ENCODE assay signal across 1 cellular context in the genomic region with DNA sequence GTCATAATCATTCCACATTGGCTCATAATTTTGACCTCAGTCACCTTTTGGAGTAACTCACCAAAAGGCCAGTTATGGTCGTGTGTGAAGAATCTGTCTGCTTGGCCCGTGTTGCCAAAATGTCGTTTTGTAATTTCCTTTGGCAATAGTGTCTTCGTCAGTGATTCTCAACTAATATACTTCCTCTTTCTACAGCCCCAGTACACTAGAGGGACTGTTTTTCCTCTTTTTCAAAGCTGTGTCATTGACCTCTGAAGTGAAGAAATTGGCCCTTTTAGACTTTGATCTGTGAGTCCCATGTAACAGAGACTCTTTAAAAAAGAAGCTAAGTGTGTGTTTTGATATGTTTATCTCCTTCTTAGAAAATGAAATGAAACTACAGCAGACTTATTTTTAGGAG.
TF ChIP-seq lines count a peak whose summit lies in the region.

No MANE protein-coding gene starts in this region.

TF ChIP-seq in K562, 482 proteins besides CTCF, POLR2A, EP300 and RAD21 (continued from another document and continues in another):
- TF ChIP-seq, protein P1, sequence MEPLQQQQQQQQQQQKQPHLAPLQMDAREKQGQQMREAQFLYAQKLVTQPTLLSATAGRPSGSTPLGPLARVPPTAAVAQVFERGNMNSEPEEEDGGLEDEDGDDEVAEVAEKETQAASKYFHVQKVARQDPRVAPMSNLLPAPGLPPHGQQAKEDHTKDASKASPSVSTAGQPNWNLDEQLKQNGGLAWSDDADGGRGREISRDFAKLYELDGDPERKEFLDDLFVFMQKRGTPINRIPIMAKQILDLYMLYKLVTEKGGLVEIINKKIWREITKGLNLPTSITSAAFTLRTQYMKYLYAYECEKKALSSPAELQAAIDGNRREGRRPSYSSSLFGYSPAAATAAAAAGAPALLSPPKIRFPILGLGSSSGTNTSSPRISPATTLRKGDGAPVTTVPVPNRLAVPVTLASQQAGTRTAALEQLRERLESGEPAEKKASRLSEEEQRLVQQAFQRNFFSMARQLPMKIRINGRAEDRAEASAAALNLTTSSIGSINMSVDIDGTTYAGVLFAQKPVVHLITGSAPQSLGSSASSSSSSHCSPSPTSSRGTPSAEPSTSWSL (CRISPR knock-in tag; IDR thresholded peaks at IDR 0.05; ENCODE audit: borderline replicate concordance): no peak
- TF ChIP-seq ZNF174 (CRISPR knock-in tag; IDR thresholded peaks at IDR 0.05) (no peak), NFYB (IDR thresholded peaks at IDR 0.05; ENCODE audit: extremely low read depth, insufficient read length) (no peak), WHSC1 (IDR thresholded peaks at IDR 0.05; ENCODE audit: low read length) (no peak), KLF1 (tag; IDR thresholded peaks at IDR 0.05) (no peak), BACH1 (tag; IDR thresholded peaks at IDR 0.05) (no peak), CEBPB (tag; IDR thresholded peaks at IDR 0.05) (peak; percentile 70), ZSCAN32 (CRISPR knock-in tag; IDR thresholded peaks at IDR 0.05) (no peak), MAZ (CRISPR knock-in tag; conservative IDR thresholded peaks at IDR 0.05 in 1 of 2, IDR thresholded peaks at IDR 0.05 in 1 of 2) (no peak), C11orf30 (IDR thresholded peaks at IDR 0.05; ENCODE audit: low read depth) (0 out of 2 replicates have a peak, but pooled peaks have one; percentile 10), NBN (IDR thresholded peaks at IDR 0.05; ENCODE audit: low read depth) (peak; percentile 32; the same call in 1 of the 2 replicates), ZNF253 (CRISPR knock-in tag; conservative IDR thresholded peaks at IDR 0.05) (no peak), PHTF2 (CRISPR knock-in tag; IDR thresholded peaks at IDR 0.05) (no peak), POLR2G (IDR thresholded peaks at IDR 0.05; ENCODE audit: low read depth, low read length) (no peak), CC2D1A (IDR thresholded peaks at IDR 0.05) (0 out of 2 replicates have a peak, but pooled peaks have one; percentile 14), DPF2 (IDR thresholded peaks at IDR 0.05) (no peak), SMAD3 (CRISPR knock-in tag; conservative IDR thresholded peaks at IDR 0.05) (no peak), KAT8 (IDR thresholded peaks at IDR 0.05; ENCODE audit: low read depth) (no peak), ZNF77 (CRISPR knock-in tag; IDR thresholded peaks at IDR 0.05) (no peak), SRSF3 (IDR thresholded peaks at IDR 0.05; ENCODE audit: insufficient read depth, low read length) (no peak), ZNF561 (CRISPR knock-in tag; conservative IDR thresholded peaks at IDR 0.05) (no peak), ZNF551 (CRISPR knock-in tag; IDR thresholded peaks at IDR 0.05) (no peak)
- TF ChIP-seq, protein P2, sequence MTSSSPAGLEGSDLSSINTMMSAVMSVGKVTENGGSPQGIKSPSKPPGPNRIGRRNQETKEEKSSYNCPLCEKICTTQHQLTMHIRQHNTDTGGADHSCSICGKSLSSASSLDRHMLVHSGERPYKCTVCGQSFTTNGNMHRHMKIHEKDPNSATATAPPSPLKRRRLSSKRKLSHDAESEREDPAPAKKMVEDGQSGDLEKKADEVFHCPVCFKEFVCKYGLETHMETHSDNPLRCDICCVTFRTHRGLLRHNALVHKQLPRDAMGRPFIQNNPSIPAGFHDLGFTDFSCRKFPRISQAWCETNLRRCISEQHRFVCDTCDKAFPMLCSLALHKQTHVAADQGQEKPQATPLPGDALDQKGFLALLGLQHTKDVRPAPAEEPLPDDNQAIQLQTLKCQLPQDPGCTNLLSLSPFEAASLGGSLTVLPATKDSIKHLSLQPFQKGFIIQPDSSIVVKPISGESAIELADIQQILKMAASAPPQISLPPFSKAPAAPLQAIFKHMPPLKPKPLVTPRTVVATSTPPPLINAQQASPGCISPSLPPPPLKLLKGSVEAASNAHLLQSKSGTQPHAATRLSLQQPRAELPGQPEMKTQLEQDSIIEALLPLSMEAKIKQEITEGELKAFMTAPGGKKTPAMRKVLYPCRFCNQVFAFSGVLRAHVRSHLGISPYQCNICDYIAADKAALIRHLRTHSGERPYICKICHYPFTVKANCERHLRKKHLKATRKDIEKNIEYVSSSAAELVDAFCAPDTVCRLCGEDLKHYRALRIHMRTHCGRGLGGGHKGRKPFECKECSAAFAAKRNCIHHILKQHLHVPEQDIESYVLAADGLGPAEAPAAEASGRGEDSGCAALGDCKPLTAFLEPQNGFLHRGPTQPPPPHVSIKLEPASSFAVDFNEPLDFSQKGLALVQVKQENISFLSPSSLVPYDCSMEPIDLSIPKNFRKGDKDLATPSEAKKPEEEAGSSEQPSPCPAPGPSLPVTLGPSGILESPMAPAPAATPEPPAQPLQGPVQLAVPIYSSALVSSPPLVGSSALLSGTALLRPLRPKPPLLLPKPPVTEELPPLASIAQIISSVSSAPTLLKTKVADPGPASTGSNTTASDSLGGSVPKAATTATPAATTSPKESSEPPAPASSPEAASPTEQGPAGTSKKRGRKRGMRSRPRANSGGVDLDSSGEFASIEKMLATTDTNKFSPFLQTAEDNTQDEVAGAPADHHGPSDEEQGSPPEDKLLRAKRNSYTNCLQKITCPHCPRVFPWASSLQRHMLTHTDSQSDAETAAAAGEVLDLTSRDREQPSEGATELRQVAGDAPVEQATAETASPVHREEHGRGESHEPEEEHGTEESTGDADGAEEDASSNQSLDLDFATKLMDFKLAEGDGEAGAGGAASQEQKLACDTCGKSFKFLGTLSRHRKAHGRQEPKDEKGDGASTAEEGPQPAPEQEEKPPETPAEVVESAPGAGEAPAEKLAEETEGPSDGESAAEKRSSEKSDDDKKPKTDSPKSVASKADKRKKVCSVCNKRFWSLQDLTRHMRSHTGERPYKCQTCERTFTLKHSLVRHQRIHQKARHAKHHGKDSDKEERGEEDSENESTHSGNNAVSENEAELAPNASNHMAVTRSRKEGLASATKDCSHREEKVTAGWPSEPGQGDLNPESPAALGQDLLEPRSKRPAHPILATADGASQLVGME (CRISPR knock-in tag; IDR thresholded peaks at IDR 0.05): no peak
- TF ChIP-seq, protein P3, sequence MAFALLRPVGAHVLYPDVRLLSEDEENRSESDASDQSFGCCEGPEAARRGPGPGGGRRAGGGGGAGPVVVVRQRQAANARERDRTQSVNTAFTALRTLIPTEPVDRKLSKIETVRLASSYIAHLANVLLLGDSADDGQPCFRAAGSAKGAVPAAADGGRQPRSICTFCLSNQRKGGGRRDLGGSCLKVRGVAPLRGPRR (CRISPR knock-in tag; IDR thresholded peaks at IDR 0.05): no peak
- TF ChIP-seq, protein P4, sequence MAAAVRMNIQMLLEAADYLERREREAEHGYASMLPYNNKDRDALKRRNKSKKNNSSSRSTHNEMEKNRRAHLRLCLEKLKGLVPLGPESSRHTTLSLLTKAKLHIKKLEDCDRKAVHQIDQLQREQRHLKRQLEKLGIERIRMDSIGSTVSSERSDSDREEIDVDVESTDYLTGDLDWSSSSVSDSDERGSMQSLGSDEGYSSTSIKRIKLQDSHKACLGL (CRISPR knock-in tag; IDR thresholded peaks at IDR 0.05; ENCODE audit: borderline replicate concordance, poor library complexity, severe bottlenecking): no peak
- TF ChIP-seq, protein P5, sequence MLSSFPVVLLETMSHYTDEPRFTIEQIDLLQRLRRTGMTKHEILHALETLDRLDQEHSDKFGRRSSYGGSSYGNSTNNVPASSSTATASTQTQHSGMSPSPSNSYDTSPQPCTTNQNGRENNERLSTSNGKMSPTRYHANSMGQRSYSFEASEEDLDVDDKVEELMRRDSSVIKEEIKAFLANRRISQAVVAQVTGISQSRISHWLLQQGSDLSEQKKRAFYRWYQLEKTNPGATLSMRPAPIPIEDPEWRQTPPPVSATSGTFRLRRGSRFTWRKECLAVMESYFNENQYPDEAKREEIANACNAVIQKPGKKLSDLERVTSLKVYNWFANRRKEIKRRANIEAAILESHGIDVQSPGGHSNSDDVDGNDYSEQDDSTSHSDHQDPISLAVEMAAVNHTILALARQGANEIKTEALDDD (IDR thresholded peaks at IDR 0.05): no peak
- TF ChIP-seq, protein P6, sequence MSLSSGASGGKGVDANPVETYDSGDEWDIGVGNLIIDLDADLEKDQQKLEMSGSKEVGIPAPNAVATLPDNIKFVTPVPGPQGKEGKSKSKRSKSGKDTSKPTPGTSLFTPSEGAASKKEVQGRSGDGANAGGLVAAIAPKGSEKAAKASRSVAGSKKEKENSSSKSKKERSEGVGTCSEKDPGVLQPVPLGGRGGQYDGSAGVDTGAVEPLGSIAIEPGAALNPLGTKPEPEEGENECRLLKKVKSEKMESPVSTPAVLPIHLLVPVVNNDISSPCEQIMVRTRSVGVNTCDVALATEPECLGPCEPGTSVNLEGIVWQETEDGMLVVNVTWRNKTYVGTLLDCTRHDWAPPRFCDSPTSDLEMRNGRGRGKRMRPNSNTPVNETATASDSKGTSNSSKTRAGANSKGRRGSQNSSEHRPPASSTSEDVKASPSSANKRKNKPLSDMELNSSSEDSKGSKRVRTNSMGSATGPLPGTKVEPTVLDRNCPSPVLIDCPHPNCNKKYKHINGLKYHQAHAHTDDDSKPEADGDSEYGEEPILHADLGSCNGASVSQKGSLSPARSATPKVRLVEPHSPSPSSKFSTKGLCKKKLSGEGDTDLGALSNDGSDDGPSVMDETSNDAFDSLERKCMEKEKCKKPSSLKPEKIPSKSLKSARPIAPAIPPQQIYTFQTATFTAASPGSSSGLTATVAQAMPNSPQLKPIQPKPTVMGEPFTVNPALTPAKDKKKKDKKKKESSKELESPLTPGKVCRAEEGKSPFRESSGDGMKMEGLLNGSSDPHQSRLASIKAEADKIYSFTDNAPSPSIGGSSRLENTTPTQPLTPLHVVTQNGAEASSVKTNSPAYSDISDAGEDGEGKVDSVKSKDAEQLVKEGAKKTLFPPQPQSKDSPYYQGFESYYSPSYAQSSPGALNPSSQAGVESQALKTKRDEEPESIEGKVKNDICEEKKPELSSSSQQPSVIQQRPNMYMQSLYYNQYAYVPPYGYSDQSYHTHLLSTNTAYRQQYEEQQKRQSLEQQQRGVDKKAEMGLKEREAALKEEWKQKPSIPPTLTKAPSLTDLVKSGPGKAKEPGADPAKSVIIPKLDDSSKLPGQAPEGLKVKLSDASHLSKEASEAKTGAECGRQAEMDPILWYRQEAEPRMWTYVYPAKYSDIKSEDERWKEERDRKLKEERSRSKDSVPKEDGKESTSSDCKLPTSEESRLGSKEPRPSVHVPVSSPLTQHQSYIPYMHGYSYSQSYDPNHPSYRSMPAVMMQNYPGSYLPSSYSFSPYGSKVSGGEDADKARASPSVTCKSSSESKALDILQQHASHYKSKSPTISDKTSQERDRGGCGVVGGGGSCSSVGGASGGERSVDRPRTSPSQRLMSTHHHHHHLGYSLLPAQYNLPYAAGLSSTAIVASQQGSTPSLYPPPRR (CRISPR knock-in tag; IDR thresholded peaks at IDR 0.05; ENCODE audit: borderline replicate concordance): no peak
- TF ChIP-seq, protein P7, sequence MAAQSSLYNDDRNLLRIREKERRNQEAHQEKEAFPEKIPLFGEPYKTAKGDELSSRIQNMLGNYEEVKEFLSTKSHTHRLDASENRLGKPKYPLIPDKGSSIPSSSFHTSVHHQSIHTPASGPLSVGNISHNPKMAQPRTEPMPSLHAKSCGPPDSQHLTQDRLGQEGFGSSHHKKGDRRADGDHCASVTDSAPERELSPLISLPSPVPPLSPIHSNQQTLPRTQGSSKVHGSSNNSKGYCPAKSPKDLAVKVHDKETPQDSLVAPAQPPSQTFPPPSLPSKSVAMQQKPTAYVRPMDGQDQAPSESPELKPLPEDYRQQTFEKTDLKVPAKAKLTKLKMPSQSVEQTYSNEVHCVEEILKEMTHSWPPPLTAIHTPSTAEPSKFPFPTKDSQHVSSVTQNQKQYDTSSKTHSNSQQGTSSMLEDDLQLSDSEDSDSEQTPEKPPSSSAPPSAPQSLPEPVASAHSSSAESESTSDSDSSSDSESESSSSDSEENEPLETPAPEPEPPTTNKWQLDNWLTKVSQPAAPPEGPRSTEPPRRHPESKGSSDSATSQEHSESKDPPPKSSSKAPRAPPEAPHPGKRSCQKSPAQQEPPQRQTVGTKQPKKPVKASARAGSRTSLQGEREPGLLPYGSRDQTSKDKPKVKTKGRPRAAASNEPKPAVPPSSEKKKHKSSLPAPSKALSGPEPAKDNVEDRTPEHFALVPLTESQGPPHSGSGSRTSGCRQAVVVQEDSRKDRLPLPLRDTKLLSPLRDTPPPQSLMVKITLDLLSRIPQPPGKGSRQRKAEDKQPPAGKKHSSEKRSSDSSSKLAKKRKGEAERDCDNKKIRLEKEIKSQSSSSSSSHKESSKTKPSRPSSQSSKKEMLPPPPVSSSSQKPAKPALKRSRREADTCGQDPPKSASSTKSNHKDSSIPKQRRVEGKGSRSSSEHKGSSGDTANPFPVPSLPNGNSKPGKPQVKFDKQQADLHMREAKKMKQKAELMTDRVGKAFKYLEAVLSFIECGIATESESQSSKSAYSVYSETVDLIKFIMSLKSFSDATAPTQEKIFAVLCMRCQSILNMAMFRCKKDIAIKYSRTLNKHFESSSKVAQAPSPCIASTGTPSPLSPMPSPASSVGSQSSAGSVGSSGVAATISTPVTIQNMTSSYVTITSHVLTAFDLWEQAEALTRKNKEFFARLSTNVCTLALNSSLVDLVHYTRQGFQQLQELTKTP (IDR thresholded peaks at IDR 0.05; ENCODE audit: low read depth in 1 of 2, partially characterized antibody in 2 of 2): no peak
- TF ChIP-seq, protein P8, sequence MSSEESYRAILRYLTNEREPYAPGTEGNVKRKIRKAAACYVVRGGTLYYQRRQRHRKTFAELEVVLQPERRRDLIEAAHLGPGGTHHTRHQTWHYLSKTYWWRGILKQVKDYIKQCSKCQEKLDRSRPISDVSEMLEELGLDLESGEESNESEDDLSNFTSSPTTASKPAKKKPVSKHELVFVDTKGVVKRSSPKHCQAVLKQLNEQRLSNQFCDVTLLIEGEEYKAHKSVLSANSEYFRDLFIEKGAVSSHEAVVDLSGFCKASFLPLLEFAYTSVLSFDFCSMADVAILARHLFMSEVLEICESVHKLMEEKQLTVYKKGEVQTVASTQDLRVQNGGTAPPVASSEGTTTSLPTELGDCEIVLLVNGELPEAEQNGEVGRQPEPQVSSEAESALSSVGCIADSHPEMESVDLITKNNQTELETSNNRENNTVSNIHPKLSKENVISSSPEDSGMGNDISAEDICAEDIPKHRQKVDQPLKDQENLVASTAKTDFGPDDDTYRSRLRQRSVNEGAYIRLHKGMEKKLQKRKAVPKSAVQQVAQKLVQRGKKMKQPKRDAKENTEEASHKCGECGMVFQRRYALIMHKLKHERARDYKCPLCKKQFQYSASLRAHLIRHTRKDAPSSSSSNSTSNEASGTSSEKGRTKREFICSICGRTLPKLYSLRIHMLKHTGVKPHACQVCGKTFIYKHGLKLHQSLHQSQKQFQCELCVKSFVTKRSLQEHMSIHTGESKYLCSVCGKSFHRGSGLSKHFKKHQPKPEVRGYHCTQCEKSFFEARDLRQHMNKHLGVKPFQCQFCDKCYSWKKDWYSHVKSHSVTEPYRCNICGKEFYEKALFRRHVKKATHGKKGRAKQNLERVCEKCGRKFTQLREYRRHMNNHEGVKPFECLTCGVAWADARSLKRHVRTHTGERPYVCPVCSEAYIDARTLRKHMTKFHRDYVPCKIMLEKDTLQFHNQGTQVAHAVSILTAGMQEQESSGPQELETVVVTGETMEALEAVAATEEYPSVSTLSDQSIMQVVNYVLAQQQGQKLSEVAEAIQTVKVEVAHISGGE (CRISPR knock-in tag; IDR thresholded peaks at IDR 0.05): no peak
- TF ChIP-seq, protein P9, sequence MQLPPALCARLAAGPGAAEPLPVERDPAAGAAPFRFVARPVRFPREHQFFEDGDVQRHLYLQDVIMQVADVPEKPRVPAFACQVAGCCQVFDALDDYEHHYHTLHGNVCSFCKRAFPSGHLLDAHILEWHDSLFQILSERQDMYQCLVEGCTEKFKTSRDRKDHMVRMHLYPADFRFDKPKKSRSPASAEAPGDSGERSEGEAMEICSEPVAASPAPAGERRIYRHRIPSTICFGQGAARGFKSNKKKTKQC (CRISPR knock-in tag; IDR thresholded peaks at IDR 0.05): no peak
